Comparison of ENCODE assay signal across 8 cellular contexts in genomic region chr21:44338971-44339910, GRCh38.
A peak's percentile ranks its signal among the peaks of the same experiment; 100 is the strongest.
DNase-seq lines count a peak whose midpoint lies in the region; ATAC-seq lines count a peak whose summit lies in the region.

Gene CFAP410, minus strand, starts transcription at chr21:44339390. Its CDS starts 196 bp downstream, at chr21:44339194.

- peaks cover 11% of the 10 kb centered on the region for H3K27me3 Mint-ChIP-seq in activated naive CD4-positive, alpha-beta T cell treated with anti-CD3 and anti-CD28 coated beads, Interleukin-2, amount 10 ng/mL, durations not matched to agents 7 days and 5 days

- peaks cover 27% of the 10 kb centered on the region for H3K4me1 Mint-ChIP-seq in activated naive CD4-positive, alpha-beta T cell treated with anti-CD3 and anti-CD28 coated beads, Interleukin-2, amount 10 ng/mL, durations not matched to agents 7 days and 5 days

- H3K36me3 ChIP-seq in SK-N-MC (ENCODE audit: insufficient read depth, low read length): no peaks in the 10 kb centered on the region; the same call in 1 of the 2 replicates

- peak within 1 kb of the TSS; percentile 99 for H3K27ac ChIP-seq in SK-N-MC
- peak within 1 kb of the TSS; percentile 93 for H3K27ac ChIP-seq in substantia nigra (ENCODE audit: low read depth, low read length, poor library complexity, severe bottlenecking)

- peak; percentile 83 for DNase-seq in NCI-H1048 (lab: John Stamatoyannopoulos, UW)
- peak; percentile 44 for DNase-seq in SK-N-MC (ENCODE audit: low read depth, low spot score)
- DNase-seq in activated naive CD4-positive, alpha-beta T cell treated with anti-CD3 and anti-CD28 coated beads, Interleukin-2, amount 10 ng/mL, durations not matched to agents 7 days and 5 days: peak; percentile 95
- DNase-seq in germinal center (ENCODE audit: low spot score): peak; percentile 97
- peak; percentile 62 for DNase-seq in non-pigmented ciliary epithelial cell (ENCODE audit: low read depth)
- DNase-seq in substantia nigra (lab: John Stamatoyannopoulos, UW): peak; percentile 82 to 99 (median 95)

- no peaks in the 10 kb centered on the region for H3K9me3 Mint-ChIP-seq in activated naive CD4-positive, alpha-beta T cell treated with anti-CD3 and anti-CD28 coated beads, Interleukin-2, amount 10 ng/mL, durations not matched to agents 7 days and 5 days

- H3K4me3 ChIP-seq in GM08714 (ENCODE audit: low read length): peak within 1 kb of the TSS; percentile 95
- peak within 1 kb of the TSS; percentile 98 for H3K4me3 ChIP-seq in SK-N-MC

- H3K9me3 ChIP-seq in SK-N-MC (ENCODE audit: low read depth, low read length): no peaks in the 10 kb centered on the region

- H3K36me3 Mint-ChIP-seq in activated naive CD4-positive, alpha-beta T cell treated with anti-CD3 and anti-CD28 coated beads, Interleukin-2, amount 10 ng/mL, durations not matched to agents 7 days and 5 days: no peaks in the 10 kb centered on the region

- H3K4me3 Mint-ChIP-seq in activated naive CD4-positive, alpha-beta T cell treated with anti-CD3 and anti-CD28 coated beads, Interleukin-2, amount 10 ng/mL, durations not matched to agents 7 days and 5 days: peak within 1 kb of the TSS; percentile 97

- peak; percentile 90 for ATAC-seq in HG02588 (IDR thresholded peaks at IDR 0.05; ENCODE audit: unreplicated experiment)

- H3K9ac ChIP-seq in SK-N-MC (ENCODE audit: insufficient read length): peak within 1 kb of the TSS; percentile 96

- H3K27ac Mint-ChIP-seq in activated naive CD4-positive, alpha-beta T cell treated with anti-CD3 and anti-CD28 coated beads, Interleukin-2, amount 10 ng/mL, durations not matched to agents 7 days and 5 days: peak within 1 kb of the TSS; percentile 98

- CTCF ChIA-PET in activated naive CD4-positive, alpha-beta T cell treated with anti-CD3 and anti-CD28 coated beads, Interleukin-2, amount 10 ng/mL, durations not matched to agents 7 days and 5 days (lab: Charles Lee): no interaction called here

Comparison
In these comparisons a context has a peak if more than half of its experiments do, and no peak if none do; other contexts are left out.
1. Peak in every context shown above with its lines: DNase-seq, ATAC-seq, H3K4me3 ChIP-seq and H3K27ac ChIP-seq.
2. DNase-seq: peak in every context shown above with its lines; median percentile 97 in germinal center; 95 in activated naive CD4-positive, alpha-beta T cell treated with anti-CD3 and anti-CD28 coated beads, Interleukin-2, amount 10 ng/mL, durations not matched to agents 7 days and 5 days; 95 in substantia nigra; 83 in NCI-H1048; 62 in non-pigmented ciliary epithelial cell; 44 in SK-N-MC.